ENCODE assay signal across 27 cellular contexts in genomic region chr7:81280531-81280930, GRCh38.
"Had no signal": no experiment of that assay in that cellular context is flagged by ENCODE, and none has a peak within 500 bp of the region (broad histone marks: within the 10 kb centered on the region; RNA-seq: fewer than 3 reads in every experiment).

No MANE protein-coding gene starts in this region.

- H3K36me3 Mint-ChIP-seq: activated CD8-positive, alpha-beta memory T cell treated with anti-CD3 and anti-CD28 coated beads, Interleukin-2, amount 10 ng/mL, durations not matched to agents 7 days and 5 days; activated naive CD4-positive, alpha-beta T cell treated with anti-CD3 and anti-CD28 coated beads, Interleukin-2, amount 50 U/mL, for 72 hours; memory B cell; naive thymus-derived CD8-positive, alpha-beta T cell had no signal

- H3K27ac Mint-ChIP-seq: activated B cell treated with CpG ODN at 0.5 μM for 24 hours; activated CD4-positive, alpha-beta T cell treated with anti-CD3 and anti-CD28 coated beads for 36 hours; activated CD8-positive, alpha-beta memory T cell treated with anti-CD3 and anti-CD28 coated beads, Interleukin-2, amount 10 ng/mL, durations not matched to agents 7 days and 5 days; activated CD8-positive, alpha-beta T cell treated with anti-CD3 and anti-CD28 coated beads, Interleukin-2, amount 10 ng/mL, durations not matched to agents 7 days and 5 days; activated naive CD4-positive, alpha-beta T cell treated with anti-CD3 and anti-CD28 coated beads, Interleukin-2, amount 50 U/mL, for 72 hours; memory B cell; naive thymus-derived CD8-positive, alpha-beta T cell; T-helper 17 cell had no signal

- H3K4me1 Mint-ChIP-seq: activated B cell treated with CpG ODN at 0.5 μM for 24 hours; activated CD8-positive, alpha-beta memory T cell treated with anti-CD3 and anti-CD28 coated beads, Interleukin-2, amount 10 ng/mL, durations not matched to agents 7 days and 5 days; memory B cell; naive thymus-derived CD8-positive, alpha-beta T cell; neural crest cell; T-helper 17 cell had no signal

- H3K4me3 Mint-ChIP-seq: activated B cell treated with CpG ODN at 0.5 μM for 24 hours; activated CD4-positive, alpha-beta T cell treated with anti-CD3 and anti-CD28 coated beads for 36 hours; activated CD8-positive, alpha-beta memory T cell treated with anti-CD3 and anti-CD28 coated beads, Interleukin-2, amount 10 ng/mL, durations not matched to agents 7 days and 5 days; activated CD8-positive, alpha-beta T cell treated with anti-CD3 and anti-CD28 coated beads, Interleukin-2, amount 10 ng/mL, durations not matched to agents 7 days and 5 days; memory B cell; naive thymus-derived CD8-positive, alpha-beta T cell; neural crest cell; T-helper 17 cell had no signal

- H3K27ac ChIP-seq: epithelial cell of prostate, gastroesophageal sphincter, parathyroid adenoma, psoas muscle, sigmoid colon, suprapubic skin, tibial artery had no signal

- H3K4me1 ChIP-seq: gastroesophageal sphincter, parathyroid adenoma, psoas muscle, suprapubic skin, tibial artery had no signal

- H3K27me3 ChIP-seq: gastroesophageal sphincter, sigmoid colon, suprapubic skin, tibial artery had no signal

- H3K4me3 ChIP-seq: gastroesophageal sphincter, psoas muscle, sigmoid colon, smooth muscle cell, suprapubic skin, tibial artery had no signal

- H3K36me3 ChIP-seq: gastroesophageal sphincter, sigmoid colon, suprapubic skin, tibial artery had no signal

- DNase-seq: activated B cell treated with CpG ODN at 0.5 μM for 24 hours; activated CD4-positive, alpha-beta T cell treated with anti-CD3 and anti-CD28 coated beads for 36 hours; activated CD8-positive, alpha-beta memory T cell treated with anti-CD3 and anti-CD28 coated beads, Interleukin-2, amount 10 ng/mL, durations not matched to agents 7 days and 5 days; activated CD8-positive, alpha-beta T cell treated with anti-CD3 and anti-CD28 coated beads, Interleukin-2, amount 10 ng/mL, durations not matched to agents 7 days and 5 days; activated naive CD4-positive, alpha-beta T cell; activated T-cell treated with anti-CD3 and anti-CD28 coated beads, Interleukin-2, amount 50 U/mL, for 48 hours; dermis blood vessel endothelial cell; effector CD4-positive, alpha-beta T cell; hippocampal formation; midbrain; naive thymus-derived CD8-positive, alpha-beta T cell; nucleus accumbens; psoas muscle; sigmoid colon; stimulated activated CD4-positive, alpha-beta T cell treated with anti-CD3 and anti-CD28 coated beads, Interleukin-15, amount 100 ng/mL, for 24 hours; stimulated activated naive CD4-positive, alpha-beta T cell; T-helper 17 cell; T1000; tibial artery had no signal

- H3K27me3 Mint-ChIP-seq: activated B cell treated with CpG ODN at 0.5 μM for 24 hours; activated CD4-positive, alpha-beta T cell treated with anti-CD3 and anti-CD28 coated beads for 36 hours; activated CD8-positive, alpha-beta memory T cell treated with anti-CD3 and anti-CD28 coated beads, Interleukin-2, amount 10 ng/mL, durations not matched to agents 7 days and 5 days; memory B cell; naive thymus-derived CD8-positive, alpha-beta T cell; T-helper 17 cell had no signal

- H3K9me3 ChIP-seq: gastroesophageal sphincter, psoas muscle, sigmoid colon, suprapubic skin, tibial artery had no signal
